ENCODE assay signal across 9 cellular contexts in the genomic region with DNA sequence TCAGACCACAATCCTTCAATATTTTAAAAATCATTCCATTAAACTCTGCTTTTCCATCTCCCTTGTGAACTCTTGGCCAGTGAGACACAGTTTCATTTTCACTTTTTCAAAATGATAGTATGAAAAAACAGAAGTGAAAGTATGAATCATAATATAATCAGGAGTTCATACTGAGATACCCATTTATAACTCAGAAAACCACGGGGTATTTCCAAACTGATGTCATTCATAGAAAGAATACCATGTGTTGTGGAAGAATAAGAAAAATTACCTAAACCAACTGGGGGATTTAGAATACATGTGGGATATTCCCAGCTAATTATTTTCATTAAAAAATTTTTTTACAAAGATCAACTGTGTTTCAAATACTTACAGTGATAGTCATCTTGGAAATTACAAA.
DNase-seq lines count a peak whose midpoint lies in the region; ATAC-seq and TF ChIP-seq lines count a peak whose summit lies in the region.
"Had no signal": no experiment of that assay in that cellular context is flagged by ENCODE, and none has a peak within 500 bp of the region (broad histone marks: within the 10 kb centered on the region; RNA-seq: fewer than 3 reads in every experiment).

No MANE protein-coding gene starts in this region.

- no peak for TF ChIP-seq RAD21 in IMR-90 (IDR thresholded peaks at IDR 0.05; ENCODE audit: low read length)

- DNase-seq in GM04504 (ENCODE audit: low read depth) (peak; percentile 16), IMR-90 (peak; percentile 85), adipocyte (ENCODE audit: low read depth) (peak; percentile 82), vagina (ENCODE audit: extremely low spot score in 2 of 2) (no peak), coronary artery (ENCODE audit: low spot score) (no peak), mesothelial cell of epicardium (ENCODE audit: low spot score in 2 of 2, unreplicated experiment in 2 of 2) (no peak)
- DNase-seq in naive thymus-derived CD8-positive, alpha-beta T cell = peak in 3 of 10 donors; percentile 22 to 40 (median 32)
- DNase-seq: right cardiac atrium had no signal

- H4K91ac ChIP-seq in IMR-90 (ENCODE audit: insufficient read depth, low read depth, low read length) = no peak overlapping the region

- H4K20me1 ChIP-seq in IMR-90 (ENCODE audit: insufficient read depth, low read length) = no peaks in the 10 kb centered on the region

- no peak overlapping the region for H2BK20ac ChIP-seq in IMR-90 (ENCODE audit: low read depth, low read length)

- H3K27ac ChIP-seq in IMR-90 (ENCODE audit: insufficient read depth, low read length) (no peak overlapping the region), vagina (no peak overlapping the region), coronary artery (no peak overlapping the region)

- H3K9me3 Mint-ChIP-seq in naive thymus-derived CD8-positive, alpha-beta T cell = no peaks in the 10 kb centered on the region
- H3K9me3 Mint-ChIP-seq in mesothelial cell of epicardium = no peaks in the 10 kb centered on the region

- no peak overlapping the region for H3K14ac ChIP-seq in IMR-90 (replicated peaks; ENCODE audit: low read depth, low read length)

- no peak overlapping the region for H3K56ac ChIP-seq in IMR-90 (ENCODE audit: extremely low read depth, insufficient read depth, low read length)

- no peak overlapping the region for H3K4ac ChIP-seq in IMR-90 (ENCODE audit: low read depth, low read length)

- H3K4me1 Mint-ChIP-seq in naive thymus-derived CD8-positive, alpha-beta T cell = peaks cover 9 to 28% (median 17%) of the 10 kb centered on the region in 4 donors
- peaks cover 3% of the 10 kb centered on the region for H3K4me1 Mint-ChIP-seq in mesothelial cell of epicardium

- no peaks in the 10 kb centered on the region for H3K27me3 Mint-ChIP-seq in naive thymus-derived CD8-positive, alpha-beta T cell
- no peaks in the 10 kb centered on the region for H3K27me3 Mint-ChIP-seq in mesothelial cell of epicardium (ENCODE audit: low read depth)

- no peaks in the 10 kb centered on the region; the same call in 1 of the 2 replicates for H3K9me1 ChIP-seq in IMR-90 (ENCODE audit: insufficient read depth, low read length)

- TF ChIP-seq CTCF in IMR-90 (conservative IDR thresholded peaks at IDR 0.05; ENCODE audit: low read depth, low read length) (no peak), vagina (IDR thresholded peaks at IDR 0.05) (no peak), coronary artery (IDR thresholded peaks at IDR 0.05) (no peak), mesothelial cell of epicardium (IDR thresholded peaks at IDR 0.05; ENCODE audit: unreplicated experiment) (no peak)

- H3K36me3 ChIP-seq in IMR-90 (ENCODE audit: control insufficient read depth, insufficient read depth, low read length) = no peaks in the 10 kb centered on the region
- no peaks in the 10 kb centered on the region for H3K36me3 ChIP-seq in adipocyte (ENCODE audit: control insufficient read depth, insufficient read depth, low read length, severe bottlenecking)
- no peaks in the 10 kb centered on the region for H3K36me3 ChIP-seq in vagina

- H2AFZ ChIP-seq in IMR-90 (replicated peaks; ENCODE audit: low read length, poor library complexity) = no peak overlapping the region

- H3K4me2 ChIP-seq in IMR-90 (ENCODE audit: low read depth, low read length) = peak overlapping the region; percentile 81

- H2BK120ac ChIP-seq in IMR-90 (ENCODE audit: low read depth, low read length) = no peak overlapping the region

- no peak overlapping the region for H2AK5ac ChIP-seq in IMR-90 (ENCODE audit: low read depth, low read length)

- TF ChIP-seq POLR2A in IMR-90 (IDR thresholded peaks at IDR 0.05; ENCODE audit: low read depth, low read length) (no peak), vagina (IDR thresholded peaks at IDR 0.05) (no peak)

- peak overlapping the region; percentile 53; the same call in 1 of the 2 replicates for H3K18ac ChIP-seq in IMR-90 (ENCODE audit: low read depth, low read length)

- POLR2A ChIA-PET in IMR-90 (lab: Charles Lee; ENCODE audit: unreplicated experiment) = no interaction called here
- POLR2A ChIA-PET in naive thymus-derived CD8-positive, alpha-beta T cell (lab: Charles Lee) = no interaction called here

- H3K9me3 ChIP-seq in IMR-90 (ENCODE audit: control insufficient read depth, insufficient read depth, low read length) (no peaks in the 10 kb centered on the region), adipocyte (ENCODE audit: control insufficient read depth, low read length) (no peaks in the 10 kb centered on the region), vagina (no peaks in the 10 kb centered on the region)

- H4K8ac ChIP-seq in IMR-90 (ENCODE audit: low read depth in 2 of 2, low read length in 2 of 2) = no peak overlapping the region; a peak in 1 of 4 replicates

- ATAC-seq in GM21526 (IDR thresholded peaks at IDR 0.05; ENCODE audit: low FRiP score, unreplicated experiment) (peak; percentile 61), IMR-90 (ENCODE audit: low read depth) (peak; percentile 73; the same call in 1 of the 2 replicates)
- ATAC-seq in naive thymus-derived CD8-positive, alpha-beta T cell = peak; percentile 87 to 88

- no peak overlapping the region for H2AK9ac ChIP-seq in IMR-90 (replicated peaks; ENCODE audit: low read depth, low read length, poor library complexity)

- no peak overlapping the region for H2BK15ac ChIP-seq in IMR-90 (ENCODE audit: low read depth, low read length)

- H3K9ac ChIP-seq in IMR-90 (ENCODE audit: low read depth, low read length) (no peak overlapping the region), adipocyte (ENCODE audit: low read length) (peak overlapping the region; percentile 38)

- peak overlapping the region; percentile 58 to 85 (median 78) for H3K4me3 Mint-ChIP-seq in naive thymus-derived CD8-positive, alpha-beta T cell
- H3K4me3 Mint-ChIP-seq in mesothelial cell of epicardium = no peak overlapping the region

- no peaks in the 10 kb centered on the region for H3K79me1 ChIP-seq in IMR-90 (ENCODE audit: low read depth in 1 of 2, low read length in 2 of 2)

- peak overlapping the region; percentile 30 for H2BK5ac ChIP-seq in IMR-90 (ENCODE audit: low read depth, low read length, poor library complexity, severe bottlenecking)

- dilution Hi-C loops in IMR-90 (cut with HindIII; ENCODE audit: low sequenced_read_pairs, unreplicated experiment) = no loop called here

- peak overlapping the region; percentile 34 to 91 (median 82) for H3K27ac Mint-ChIP-seq in naive thymus-derived CD8-positive, alpha-beta T cell
- H3K27ac Mint-ChIP-seq in mesothelial cell of epicardium = no peak overlapping the region

- H3K4me3 ChIP-seq in IMR-90 (ENCODE audit: insufficient read depth, low read depth, low read length) = no peak overlapping the region
- H3K4me3 ChIP-seq in adipocyte (ENCODE audit: low read length) = peak overlapping the region; percentile 63
- H3K4me3 ChIP-seq in vagina = no peak overlapping the region
- H3K4me3 ChIP-seq in coronary artery = no peak overlapping the region

- BruUV-seq in IMR-90 (replicated peaks; lab: Mats Ljungman, UMichigan) = no TSS peak

- CTCF ChIA-PET in IMR-90 (lab: Yijun Ruan, JAX) = no interaction called here

- H4K5ac ChIP-seq in IMR-90 (ENCODE audit: low read depth, low read length) = no peak overlapping the region

- H3K23ac ChIP-seq in IMR-90 (ENCODE audit: low read depth, low read length) = no peak overlapping the region

- peaks cover 2% of the 10 kb centered on the region; the same call in 1 of the 2 replicates for H3K4me1 ChIP-seq in IMR-90 (ENCODE audit: control insufficient read depth, insufficient read depth, low read length)
- peaks cover 11% of the 10 kb centered on the region for H3K4me1 ChIP-seq in adipocyte (ENCODE audit: control insufficient read depth, insufficient read depth, low read length)
- no peaks in the 10 kb centered on the region for H3K4me1 ChIP-seq in vagina

- in situ Hi-C loops in IMR-90 (cut with MboI; ENCODE audit: low sequenced_read_pairs) = no loop called here

- H3K27me3 ChIP-seq in IMR-90 (ENCODE audit: control insufficient read depth, insufficient read depth, low read length) (no peaks in the 10 kb centered on the region), adipocyte (replicated peaks; ENCODE audit: control insufficient read depth, insufficient read depth, low read length) (no peaks in the 10 kb centered on the region), vagina (no peaks in the 10 kb centered on the region)

- no peaks in the 10 kb centered on the region for H3K36me3 Mint-ChIP-seq in naive thymus-derived CD8-positive, alpha-beta T cell
- H3K36me3 Mint-ChIP-seq in mesothelial cell of epicardium = no peaks in the 10 kb centered on the region

- no CpG with 5 or more reads among the region's 1 CpG for WGBS in IMR-90 (ENCODE audit: extremely low coverage in 2 of 2, insufficient read length in 1 of 2), 2 experiments

- intact Hi-C loops in IMR-90 (cut with micrococcal nuclease) = no loop called here
- intact Hi-C loops in vagina (cut with DNase I) = no loop called here

TF ChIP-seq in IMR-90, 13 proteins besides CTCF, POLR2A, EP300 and RAD21:
- TF ChIP-seq CEBPB (IDR thresholded peaks at IDR 0.05; ENCODE audit: low read depth, low read length) = peak; percentile 16; the same call in 1 of the 2 replicates
- TF ChIP-seq, protein P1, sequence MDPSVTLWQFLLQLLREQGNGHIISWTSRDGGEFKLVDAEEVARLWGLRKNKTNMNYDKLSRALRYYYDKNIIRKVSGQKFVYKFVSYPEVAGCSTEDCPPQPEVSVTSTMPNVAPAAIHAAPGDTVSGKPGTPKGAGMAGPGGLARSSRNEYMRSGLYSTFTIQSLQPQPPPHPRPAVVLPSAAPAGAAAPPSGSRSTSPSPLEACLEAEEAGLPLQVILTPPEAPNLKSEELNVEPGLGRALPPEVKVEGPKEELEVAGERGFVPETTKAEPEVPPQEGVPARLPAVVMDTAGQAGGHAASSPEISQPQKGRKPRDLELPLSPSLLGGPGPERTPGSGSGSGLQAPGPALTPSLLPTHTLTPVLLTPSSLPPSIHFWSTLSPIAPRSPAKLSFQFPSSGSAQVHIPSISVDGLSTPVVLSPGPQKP (IDR thresholded peaks at IDR 0.05; ENCODE audit: borderline replicate concordance, low read depth, low read length) = no peak

Comparison
In these comparisons a context has a peak if more than half of its experiments do, and no peak if none do; other contexts are left out.
1. DNase-seq: peak in GM04504 (single experiment), IMR-90 (single experiment) and adipocyte (single experiment); none in vagina (0 of 2), coronary artery (single experiment) and mesothelial cell of epicardium (0 of 2).
2. Peak in every context shown above with its lines, with median percentiles within 50 percentile points of each other: ATAC-seq.